ENCODE assay signal across 2 cellular contexts in the genomic region with DNA sequence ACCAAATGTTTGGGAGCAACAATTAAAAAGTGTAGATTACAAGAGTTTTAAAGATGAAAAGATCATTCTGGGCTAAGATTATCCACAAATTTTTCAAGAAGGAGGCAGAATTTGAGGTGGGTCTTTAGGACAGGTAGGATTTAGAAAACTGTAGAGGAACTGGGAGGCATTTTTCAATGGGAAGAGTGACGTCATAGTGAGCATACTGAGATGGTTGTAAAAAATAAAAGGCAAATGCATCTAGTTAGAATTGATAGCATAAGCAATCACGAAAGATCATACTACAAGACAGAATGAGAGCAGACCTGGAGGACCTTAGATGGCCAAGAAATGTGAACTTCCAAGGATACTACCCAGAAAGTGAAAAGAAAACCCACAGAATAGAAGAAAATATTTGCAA.
A peak's percentile ranks its signal among the peaks of the same experiment; 100 is the strongest.
TF ChIP-seq lines count a peak whose summit lies in the region.

No MANE protein-coding gene starts in this region.

TF ChIP-seq in HepG2, 621 proteins besides CTCF, POLR2A, EP300 and RAD21:
- TF ChIP-seq ATF7 (IDR thresholded peaks at IDR 0.05) = peak; percentile 100
- no peak for TF ChIP-seq ATF7 (CRISPR knock-in tag; IDR thresholded peaks at IDR 0.05)
- TF ChIP-seq ZNF12 (CRISPR knock-in tag; IDR thresholded peaks at IDR 0.05) = no peak
- TF ChIP-seq RAD51 (IDR thresholded peaks at IDR 0.05; ENCODE audit: borderline replicate concordance) = peak; percentile 31; the same call in 1 of the 2 replicates
- TF ChIP-seq, protein P1, sequence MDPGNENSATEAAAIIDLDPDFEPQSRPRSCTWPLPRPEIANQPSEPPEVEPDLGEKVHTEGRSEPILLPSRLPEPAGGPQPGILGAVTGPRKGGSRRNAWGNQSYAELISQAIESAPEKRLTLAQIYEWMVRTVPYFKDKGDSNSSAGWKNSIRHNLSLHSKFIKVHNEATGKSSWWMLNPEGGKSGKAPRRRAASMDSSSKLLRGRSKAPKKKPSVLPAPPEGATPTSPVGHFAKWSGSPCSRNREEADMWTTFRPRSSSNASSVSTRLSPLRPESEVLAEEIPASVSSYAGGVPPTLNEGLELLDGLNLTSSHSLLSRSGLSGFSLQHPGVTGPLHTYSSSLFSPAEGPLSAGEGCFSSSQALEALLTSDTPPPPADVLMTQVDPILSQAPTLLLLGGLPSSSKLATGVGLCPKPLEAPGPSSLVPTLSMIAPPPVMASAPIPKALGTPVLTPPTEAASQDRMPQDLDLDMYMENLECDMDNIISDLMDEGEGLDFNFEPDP (CRISPR knock-in tag; conservative IDR thresholded peaks at IDR 0.05) = no peak
- TF ChIP-seq CREB1 (IDR thresholded peaks at IDR 0.05) = peak; percentile 99
- TF ChIP-seq CREB1 (CRISPR knock-in tag; IDR thresholded peaks at IDR 0.05) = no peak
- TF ChIP-seq HMG20A (CRISPR knock-in tag; IDR thresholded peaks at IDR 0.05; ENCODE audit: borderline replicate concordance) = no peak

TF ChIP-seq in K562, 482 proteins besides CTCF, POLR2A, EP300 and RAD21:
- TF ChIP-seq, protein P2, sequence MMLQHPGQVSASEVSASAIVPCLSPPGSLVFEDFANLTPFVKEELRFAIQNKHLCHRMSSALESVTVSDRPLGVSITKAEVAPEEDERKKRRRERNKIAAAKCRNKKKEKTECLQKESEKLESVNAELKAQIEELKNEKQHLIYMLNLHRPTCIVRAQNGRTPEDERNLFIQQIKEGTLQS (IDR thresholded peaks at IDR 0.05) = peak; percentile 25; the same call in 1 of the 2 replicates
- TF ChIP-seq, protein P2 (CRISPR knock-in tag; conservative IDR thresholded peaks at IDR 0.05) = no peak
- no peak for TF ChIP-seq HCFC1 (IDR thresholded peaks at IDR 0.05; ENCODE audit: low read depth, low read length)
